In genomic region chr22:17627961-17628303, GRCh38 we compare ENCODE assay signal across 1 cellular context.
A peak's percentile ranks its signal among the peaks of the same experiment; 100 is the strongest.
TF ChIP-seq lines count a peak whose summit lies in the region.

No MANE protein-coding gene starts in this region.

TF ChIP-seq in HepG2, 621 proteins besides CTCF, POLR2A, EP300 and RAD21 (continued from another document):
- TF ChIP-seq, protein P1, sequence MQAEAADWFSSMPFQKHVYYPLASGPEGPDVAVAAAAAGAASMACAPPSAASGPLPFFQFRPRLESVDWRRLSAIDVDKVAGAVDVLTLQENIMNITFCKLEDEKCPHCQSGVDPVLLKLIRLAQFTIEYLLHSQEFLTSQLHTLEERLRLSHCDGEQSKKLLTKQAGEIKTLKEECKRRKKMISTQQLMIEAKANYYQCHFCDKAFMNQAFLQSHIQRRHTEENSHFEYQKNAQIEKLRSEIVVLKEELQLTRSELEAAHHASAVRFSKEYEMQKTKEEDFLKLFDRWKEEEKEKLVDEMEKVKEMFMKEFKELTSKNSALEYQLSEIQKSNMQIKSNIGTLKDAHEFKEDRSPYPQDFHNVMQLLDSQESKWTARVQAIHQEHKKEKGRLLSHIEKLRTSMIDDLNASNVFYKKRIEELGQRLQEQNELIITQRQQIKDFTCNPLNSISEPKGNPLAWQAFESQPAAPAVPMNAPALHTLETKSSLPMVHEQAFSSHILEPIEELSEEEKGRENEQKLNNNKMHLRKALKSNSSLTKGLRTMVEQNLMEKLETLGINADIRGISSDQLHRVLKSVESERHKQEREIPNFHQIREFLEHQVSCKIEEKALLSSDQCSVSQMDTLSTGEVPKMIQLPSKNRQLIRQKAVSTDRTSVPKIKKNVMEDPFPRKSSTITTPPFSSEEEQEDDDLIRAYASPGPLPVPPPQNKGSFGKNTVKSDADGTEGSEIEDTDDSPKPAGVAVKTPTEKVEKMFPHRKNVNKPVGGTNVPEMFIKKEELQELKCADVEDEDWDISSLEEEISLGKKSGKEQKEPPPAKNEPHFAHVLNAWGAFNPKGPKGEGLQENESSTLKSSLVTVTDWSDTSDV (CRISPR knock-in tag; IDR thresholded peaks at IDR 0.05), result 0 out of 2 replicates have a peak, but pooled peaks have one; percentile 20
- TF ChIP-seq ZNF850 (CRISPR knock-in tag; conservative IDR thresholded peaks at IDR 0.05), result no peak
